8 cellular contexts compared by ENCODE assay signal in genomic region chr9:117487555-117488175, GRCh38.
A peak's percentile ranks its signal among the peaks of the same experiment; 100 is the strongest.
DNase-seq lines count a peak whose midpoint lies in the region; TF ChIP-seq lines count a peak whose summit lies in the region.

No MANE protein-coding gene starts in this region.

- H3K36me3 ChIP-seq in MG63 (no peaks in the 10 kb centered on the region), brain microvascular endothelial cell (replicated peaks) (no peaks in the 10 kb centered on the region), spleen (no peaks in the 10 kb centered on the region)

- H3K27me3 ChIP-seq in MG63 (no peaks in the 10 kb centered on the region), brain microvascular endothelial cell (replicated peaks) (no peaks in the 10 kb centered on the region), spleen (replicated peaks in 1 of 7) (peaks cover 0 to 26% (median 0%) of the 10 kb centered on the region in 7 donors)

- WGBS in spleen, 5 donors: 9 to 14% (median 11%) methylated on average over 15 of the region's 15 CpGs

- in situ Hi-C loops in brain microvascular endothelial cell (cut with HindIII; ENCODE audit: low pct_ligation_motif_present, low sequenced_read_pairs): no loop called here

- peak; percentile 58 for DNase-seq in activated CD8-positive, alpha-beta memory T cell treated with anti-CD3 and anti-CD28 coated beads for 24 hours
- no peak for DNase-seq in activated CD8-positive, alpha-beta memory T cell treated with anti-CD3 and anti-CD28 coated beads, Interleukin-2, amount 50 U/mL, for 4 hours
- DNase-seq in HFF-Myc (ENCODE audit: extremely low read depth, low read depth) (peak; percentile 19), MG63 (peak; percentile 67), RPMI8226 (peak; percentile 57), brain microvascular endothelial cell (peak; percentile 35), iris pigment epithelial cell (ENCODE audit: low read depth) (peak; percentile 52), spleen (peak; percentile 86)

- H3K9me3 ChIP-seq in MG63 (no peaks in the 10 kb centered on the region), spleen (no peaks in the 10 kb centered on the region)

- no peak overlapping the region for H3K4me3 ChIP-seq in HFF-Myc (replicated peaks; ENCODE audit: low read depth, low read length)
- H3K4me3 ChIP-seq in MG63: no peak overlapping the region
- H3K4me3 ChIP-seq in brain microvascular endothelial cell (ENCODE audit: low read depth, low read length): no peak overlapping the region
- no peak overlapping the region for H3K4me3 ChIP-seq in spleen

- H3K27ac ChIP-seq in brain microvascular endothelial cell (no peak overlapping the region), spleen (no peak overlapping the region)

- peak; percentile 93 for TF ChIP-seq CTCF in HFF-Myc (IDR thresholded peaks at IDR 0.05; ENCODE audit: low read depth, low read length, missing control alignments)
- peak; percentile 93 for TF ChIP-seq CTCF in brain microvascular endothelial cell (IDR thresholded peaks at IDR 0.05; ENCODE audit: low read depth, low read length, missing control alignments)
- peak; percentile 73 to 92 (median 86) for TF ChIP-seq CTCF in spleen (IDR thresholded peaks at IDR 0.05 in 8 of 11, conservative IDR thresholded peaks at IDR 0.05 in 3 of 11)

- intact Hi-C loops in spleen (cut with DNase I; ENCODE audit: low total_unique reads): no loop called here

- TF ChIP-seq POLR2A in spleen (IDR thresholded peaks at IDR 0.05): no peak

- peaks cover 0 to 10% (median 6%) of the 10 kb centered on the region in 6 donors for H3K4me1 ChIP-seq in spleen
